In genomic region chr13:71587193-71587592, GRCh38 we compare ENCODE assay signal across 18 cellular contexts.
DNase-seq lines count a peak whose midpoint lies in the region; FAIRE-seq and TF ChIP-seq lines count a peak whose summit lies in the region.
"Had no signal": no experiment of that assay in that cellular context is flagged by ENCODE, and none has a peak within 500 bp of the region (broad histone marks: within the 10 kb centered on the region; RNA-seq: fewer than 3 reads in every experiment).

No MANE protein-coding gene starts in this region.

- H3K9me3 Mint-ChIP-seq in glutamatergic neuron (ENCODE audit: unreplicated experiment) (peaks cover 3% of the 10 kb centered on the region), Calu3 (ENCODE audit: low read depth, unreplicated experiment) (no peaks in the 10 kb centered on the region)
- H3K9me3 Mint-ChIP-seq: GM23338, H9 had no signal

- H3K4me3 Mint-ChIP-seq in glutamatergic neuron (ENCODE audit: unreplicated experiment) (no peak overlapping the region), Calu3 (ENCODE audit: low read depth, unreplicated experiment) (no peak overlapping the region)
- H3K4me3 Mint-ChIP-seq: CD4-positive, alpha-beta memory T cell; GM23338; H9 had no signal

- H3K27ac ChIP-seq in small intestine (ENCODE audit: low read depth in 1 of 2, low read length in 1 of 2) = no peak overlapping the region

- BruUV-seq in Calu3 (replicated peaks; lab: Mats Ljungman, UMichigan) = no TSS peak

- DNase-seq in HEK293T (ENCODE audit: extremely low spot score) (no peak), NCI-H69 (lab: John Stamatoyannopoulos, UW) (peak; percentile 20), glutamatergic neuron (no peak), small intestine (no peak), glomerular visceral epithelial cell (ENCODE audit: extremely low spot score) (no peak), NCI-H187 treated with DMSO at 0.1 percent for 48 hours (lab: John Stamatoyannopoulos, UW) (no peak), SW 1271 (lab: John Stamatoyannopoulos, UW) (no peak), Calu3 (no peak)
- DNase-seq: C1 segment of cervical spinal cord; CD4-positive, alpha-beta memory T cell; COR-L47; DMS79; EL; GDM1; H9 had no signal

- WGBS in small intestine, 3 donors = 82 to 95% (median 91%) methylated on average over 2 of the region's 2 CpGs

- CTCF ChIA-PET in HEK293T (lab: Yijun Ruan, JAX) = no interaction called here
- CTCF ChIA-PET in Calu3 (lab: Charles Lee) = no interaction called here

- H3K4me3 ChIP-seq in small intestine (ENCODE audit: low read depth in 1 of 2, low read length in 2 of 2) = no peak overlapping the region
- H3K4me3 ChIP-seq: GM12878, GM23338 had no signal

- TF ChIP-seq CTCF in glutamatergic neuron (IDR thresholded peaks at IDR 0.05; ENCODE audit: partially characterized antibody, unreplicated experiment) (no peak), Calu3 (IDR thresholded peaks at IDR 0.05; ENCODE audit: unreplicated experiment) (no peak)

- intact Hi-C loops in Calu3 (cut with micrococcal nuclease; ENCODE audit: unreplicated experiment) = no loop called here

- peak; percentile 53 for FAIRE-seq in small intestine (lab: Jason Lieb, UNC)
- FAIRE-seq: GM12878, GM19239 had no signal

- H3K36me3 Mint-ChIP-seq in glutamatergic neuron (ENCODE audit: unreplicated experiment) (no peaks in the 10 kb centered on the region), Calu3 (ENCODE audit: insufficient read depth, unreplicated experiment) (no peaks in the 10 kb centered on the region)
- H3K36me3 Mint-ChIP-seq: CD4-positive, alpha-beta memory T cell had no signal

- no peaks in the 10 kb centered on the region for H3K4me1 ChIP-seq in small intestine (ENCODE audit: control insufficient read depth in 2 of 2, insufficient read depth in 1 of 2, low read depth in 1 of 2, low read length in 1 of 2)

- peaks cover 39% of the 10 kb centered on the region for H3K4me1 Mint-ChIP-seq in glutamatergic neuron (ENCODE audit: low read depth, unreplicated experiment)
- no peaks in the 10 kb centered on the region for H3K4me1 Mint-ChIP-seq in Calu3 (ENCODE audit: low read depth, unreplicated experiment)
- H3K4me1 Mint-ChIP-seq: CD4-positive, alpha-beta memory T cell; GM23338 had no signal

- POLR2A ChIA-PET in HEK293T (lab: Yijun Ruan, JAX) = no interaction called here

- H3K27ac Mint-ChIP-seq in glutamatergic neuron (ENCODE audit: unreplicated experiment) (peak overlapping the region; percentile 75), Calu3 (ENCODE audit: unreplicated experiment) (no peak overlapping the region)
- H3K27ac Mint-ChIP-seq: CD4-positive, alpha-beta memory T cell; GM23338; H9 had no signal

- no peaks in the 10 kb centered on the region for H3K9me3 ChIP-seq in small intestine (ENCODE audit: control insufficient read depth, low read depth)

- H3K27me3 ChIP-seq in small intestine (ENCODE audit: control insufficient read depth in 2 of 2, insufficient read depth in 2 of 2, low read length in 2 of 2) = no peaks in the 10 kb centered on the region

- H3K36me3 ChIP-seq in small intestine (ENCODE audit: control insufficient read depth in 2 of 2, insufficient read depth in 2 of 2, low read length in 2 of 2) = no peaks in the 10 kb centered on the region

- H3K27me3 Mint-ChIP-seq in glutamatergic neuron (ENCODE audit: unreplicated experiment) = no peaks in the 10 kb centered on the region
- no peaks in the 10 kb centered on the region for H3K27me3 Mint-ChIP-seq in Calu3 (ENCODE audit: unreplicated experiment)
- H3K27me3 Mint-ChIP-seq: CD4-positive, alpha-beta memory T cell had no signal

TF ChIP-seq in HEK293T, 16 proteins besides CTCF, POLR2A, EP300 and RAD21:
- TF ChIP-seq FOXA1 (IDR thresholded peaks at IDR 0.05) (no peak), CTBP1 (IDR thresholded peaks at IDR 0.05; ENCODE audit: borderline replicate concordance) (no peak), PKNOX1 (IDR thresholded peaks at IDR 0.05) (peak; percentile 90)
